In genomic region chr3:65412591-65412990, GRCh38 we compare ENCODE assay signal across 9 cellular contexts.
A peak's percentile ranks its signal among the peaks of the same experiment; 100 is the strongest.
DNase-seq lines count a peak whose midpoint lies in the region; ATAC-seq, FAIRE-seq and TF ChIP-seq lines count a peak whose summit lies in the region.
"Had no signal": no experiment of that assay in that cellular context is flagged by ENCODE, and none has a peak within 500 bp of the region (broad histone marks: within the 10 kb centered on the region; RNA-seq: fewer than 3 reads in every experiment).

No MANE protein-coding gene starts in this region.

- FAIRE-seq in GM12892 (lab: Jason Lieb, UNC), result no peak

- H3K36me3 ChIP-seq in right atrium auricular region, result no peaks in the 10 kb centered on the region
- no peaks in the 10 kb centered on the region for H3K36me3 ChIP-seq in WERI-Rb-1

- H3K27ac ChIP-seq in right atrium auricular region (no peak overlapping the region), WERI-Rb-1 (no peak overlapping the region)

- no peak for TF ChIP-seq POLR2A in GM12892 (IDR thresholded peaks at IDR 0.05; ENCODE audit: low read depth, low read length)

- peaks cover 0 to 28% of the 10 kb centered on the region in 2 donors for H3K4me1 ChIP-seq in right atrium auricular region

- ATAC-seq in Right ventricle myocardium inferior (peak; percentile 92), left colon (peak; percentile 98), GM21528 (IDR thresholded peaks at IDR 0.05; ENCODE audit: low FRiP score, unreplicated experiment) (no peak)

- TF ChIP-seq CTCF in right atrium auricular region (IDR thresholded peaks at IDR 0.05), result peak in 1 of 2 donors; percentile 47
- TF ChIP-seq CTCF in WERI-Rb-1 (IDR thresholded peaks at IDR 0.05; ENCODE audit: low read depth, low read length), result peak; percentile 53

- DNase-seq in Right ventricle myocardium inferior (ENCODE audit: missing footprints) (peak; percentile 68), right atrium auricular region (ENCODE audit: low spot score) (no peak), WERI-Rb-1 (peak; percentile 56), left colon (peak; percentile 81 to 92), GM12892 (ENCODE audit: insufficient read length) (no peak)
- no peak for DNase-seq in effector CD4-positive, alpha-beta T cell
- no peak for DNase-seq in activated CD4-positive, alpha-beta T cell treated with anti-CD3 and anti-CD28 coated beads, Interleukin-2, amount 50 U/mL, for 48 hours
- DNase-seq: activated CD8-positive, alpha-beta memory T cell treated with anti-CD3 and anti-CD28 coated beads, Interleukin-2, amount 50 U/mL, for 48 hours had no signal

- no peak overlapping the region for H3K4me3 ChIP-seq in right atrium auricular region
- H3K4me3 ChIP-seq in WERI-Rb-1 (ENCODE audit: low read depth, low read length), result no peak overlapping the region

- H3K9me3 ChIP-seq in right atrium auricular region, result no peaks in the 10 kb centered on the region
- no peaks in the 10 kb centered on the region for H3K9me3 ChIP-seq in WERI-Rb-1 (ENCODE audit: severe bottlenecking)

- intact Hi-C loops in Right ventricle myocardium inferior (cut with DNase I) (loop anchor here (1.0 to 5.0 kb wide), 2 partner anchors 70 to 879 kb away; no protein-coding TSS in a partner anchor), left colon (cut with DNase I, micrococcal nuclease) (loop anchor here in 1 of 2 donors (10.0 kb wide), 1 partner anchor 878 kb away; no protein-coding TSS in a partner anchor)

- H3K27me3 ChIP-seq in right atrium auricular region (no peaks in the 10 kb centered on the region), WERI-Rb-1 (ENCODE audit: insufficient read depth, low read depth, severe bottlenecking) (no peaks in the 10 kb centered on the region)

Comparison
In these comparisons a context has a peak if more than half of its experiments do, and no peak if none do; other contexts are left out.
1. DNase-seq: peak in Right ventricle myocardium inferior (single experiment), WERI-Rb-1 (single experiment) and left colon (2 of 2); none in right atrium auricular region (single experiment), effector CD4-positive, alpha-beta T cell (single experiment), GM12892 (single experiment) and activated CD4-positive, alpha-beta T cell treated with anti-CD3 and anti-CD28 coated beads, Interleukin-2, amount 50 U/mL, for 48 hours (0 of 2).